ENCODE assay signal across 9 cellular contexts in the genomic region with DNA sequence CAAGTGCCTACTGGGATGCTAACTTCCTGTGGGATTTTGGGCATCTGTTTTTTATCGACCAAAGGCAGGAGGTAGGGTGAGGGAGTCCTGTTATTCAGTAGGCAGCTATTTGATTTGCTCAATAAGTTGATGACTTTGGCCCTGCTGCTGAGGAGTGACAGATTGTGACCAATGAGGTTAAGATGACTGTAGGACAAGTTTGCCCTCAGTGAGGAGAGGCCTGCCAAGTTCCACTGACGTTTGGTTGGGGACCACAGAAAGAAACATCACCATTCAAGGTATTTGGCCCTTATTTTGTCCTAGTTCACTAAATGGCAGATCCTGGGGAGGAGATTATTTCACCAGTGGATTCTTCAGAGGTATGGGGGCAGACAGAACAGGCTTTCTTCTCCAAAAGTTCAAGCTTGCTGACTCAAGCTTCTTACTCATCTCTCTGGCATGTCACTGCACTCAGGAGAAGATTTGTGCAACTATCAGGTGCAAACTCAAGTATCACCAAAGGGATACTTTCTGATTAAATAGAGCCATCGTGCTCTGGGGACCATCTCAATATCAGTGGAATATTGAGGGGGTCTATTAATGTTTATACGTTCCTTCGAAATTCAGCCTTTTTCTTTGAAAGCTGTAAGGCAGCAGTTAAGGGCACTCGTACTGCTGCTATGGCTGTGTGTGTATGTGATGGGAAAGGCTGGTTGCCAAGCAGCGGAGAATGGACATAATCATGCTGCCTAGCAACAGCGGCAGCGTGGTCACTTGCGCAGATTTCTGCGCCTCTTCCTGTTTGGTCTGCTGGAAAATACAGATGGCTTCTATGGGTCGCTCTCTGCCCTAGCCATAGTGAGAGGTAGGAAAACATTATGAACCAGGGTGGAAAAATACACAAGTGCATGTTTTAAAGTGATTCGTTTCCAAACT.
DNase-seq lines count a peak whose midpoint lies in the region; ATAC-seq and TF ChIP-seq lines count a peak whose summit lies in the region.
"Had no signal": no experiment of that assay in that cellular context is flagged by ENCODE, and none has a peak within 500 bp of the region (broad histone marks: within the 10 kb centered on the region; RNA-seq: fewer than 3 reads in every experiment).

No MANE protein-coding gene starts in this region.

- H3K27ac Mint-ChIP-seq in nephron: peak overlapping the region; percentile 79 to 94 (median 84)
- H3K27ac Mint-ChIP-seq in stimulated activated memory B cell treated with anti-CD40 and anti-IgM and Interleukin-4, amounts not matched to agents 10 μg/mL and 1 μg/mL and 100 μg/mL, for 72 hours: no peak overlapping the region

- H3K9me3 Mint-ChIP-seq in nephron: no peaks in the 10 kb centered on the region
- no peaks in the 10 kb centered on the region for H3K9me3 Mint-ChIP-seq in stimulated activated memory B cell treated with anti-CD40 and anti-IgM and Interleukin-4, amounts not matched to agents 10 μg/mL and 1 μg/mL and 100 μg/mL, for 72 hours

- no peaks in the 10 kb centered on the region for H3K27me3 Mint-ChIP-seq in nephron (ENCODE audit: low read depth)
- H3K27me3 Mint-ChIP-seq in stimulated activated memory B cell treated with anti-CD40 and anti-IgM and Interleukin-4, amounts not matched to agents 10 μg/mL and 1 μg/mL and 100 μg/mL, for 72 hours: no peaks in the 10 kb centered on the region

- peak; percentile 86 for DNase-seq in COLO829 (ENCODE audit: low spot score)
- peak; percentile 69 for DNase-seq in NCI-H446 treated with DMSO at 0.1 percent for 48 hours (lab: John Stamatoyannopoulos, UW)
- no peak for DNase-seq in epithelial cell of prostate (ENCODE audit: low read depth, low spot score)
- no peak for DNase-seq in epidermal melanocyte (ENCODE audit: insufficient read length, low spot score)
- DNase-seq in SW480 (ENCODE audit: low spot score): no peak
- DNase-seq in NOMO-1 treated with dmso at 0.1 percent for 144 hours (lab: John Stamatoyannopoulos, UW; ENCODE audit: unreplicated experiment): no peak
- DNase-seq: T-helper 9 cell had no signal

- H3K4me1 Mint-ChIP-seq in nephron: peaks cover 80% of the 10 kb centered on the region
- H3K4me1 Mint-ChIP-seq in stimulated activated memory B cell treated with anti-CD40 and anti-IgM and Interleukin-4, amounts not matched to agents 10 μg/mL and 1 μg/mL and 100 μg/mL, for 72 hours: no peaks in the 10 kb centered on the region

- peak overlapping the region in 1 of 3 experiments; percentile 9 for H3K4me3 Mint-ChIP-seq in nephron
- no peak overlapping the region for H3K4me3 Mint-ChIP-seq in stimulated activated memory B cell treated with anti-CD40 and anti-IgM and Interleukin-4, amounts not matched to agents 10 μg/mL and 1 μg/mL and 100 μg/mL, for 72 hours

- peaks cover 42% of the 10 kb centered on the region for H3K36me3 Mint-ChIP-seq in nephron (ENCODE audit: low read depth)
- H3K36me3 Mint-ChIP-seq in stimulated activated memory B cell treated with anti-CD40 and anti-IgM and Interleukin-4, amounts not matched to agents 10 μg/mL and 1 μg/mL and 100 μg/mL, for 72 hours: no peaks in the 10 kb centered on the region

- H3K27ac ChIP-seq in epithelial cell of prostate: peak overlapping the region; percentile 45

- no peak for ATAC-seq in stimulated activated memory B cell treated with anti-CD40 and anti-IgM and Interleukin-4, amounts not matched to agents 10 μg/mL and 1 μg/mL and 100 μg/mL, for 72 hours

- TF ChIP-seq CTCF in nephron (IDR thresholded peaks at IDR 0.05; ENCODE audit: unreplicated experiment in 3 of 3): no peak

Comparison
In these comparisons a context has a peak if more than half of its experiments do, and no peak if none do; other contexts are left out.
1. DNase-seq: peak in COLO829 (single experiment) and NCI-H446 treated with DMSO at 0.1 percent for 48 hours (single experiment); none in epithelial cell of prostate (single experiment), epidermal melanocyte (single experiment), SW480 (single experiment) and NOMO-1 treated with dmso at 0.1 percent for 144 hours (single experiment).